Comparison of ENCODE assay signal across 1 cellular context in genomic region chr3:143674100-143674968, GRCh38.
TF ChIP-seq lines count a peak whose summit lies in the region.

No MANE protein-coding gene starts in this region.

TF ChIP-seq in HCT116, 20 proteins besides CTCF, POLR2A, EP300 and RAD21 (continued from another document):
- TF ChIP-seq EZH2phosphoT487 (IDR thresholded peaks at IDR 0.05; ENCODE audit: borderline replicate concordance) = no peak
- TF ChIP-seq FOSL1 (IDR thresholded peaks at IDR 0.05; ENCODE audit: low read depth) = no peak
- no peak for TF ChIP-seq EZH2 (IDR thresholded peaks at IDR 0.05)
TF ChIP-seq in HCT116: peak in this region for 0.
